In genomic region chr10:29668628-29669027, GRCh38 we compare ENCODE assay signal across 19 cellular contexts. TPM values are rescaled to one million over a fixed set of nuclear protein-coding genes. Genes with fewer than 3 reads are reported as not detected.
DNase-seq lines count a peak whose midpoint lies in the region; ATAC-seq and TF ChIP-seq lines count a peak whose summit lies in the region.
"Had no signal": no experiment of that assay in that cellular context is flagged by ENCODE, and none has a peak within 500 bp of the region (broad histone marks: within the 10 kb centered on the region; RNA-seq: fewer than 3 reads in every experiment).

No MANE protein-coding gene starts in this region.

- H4K20me1 ChIP-seq in smooth muscle cell (ENCODE audit: low read depth): peaks cover 23% of the 10 kb centered on the region

- H3K36me3 ChIP-seq in neutrophil: peaks cover 3% of the 10 kb centered on the region
- H3K36me3 ChIP-seq in smooth muscle cell (ENCODE audit: low read depth): no peaks in the 10 kb centered on the region
- H3K36me3 ChIP-seq: tibial nerve had no signal

- H3K27me3 ChIP-seq in neutrophil (no peaks in the 10 kb centered on the region), smooth muscle cell (ENCODE audit: low read depth) (no peaks in the 10 kb centered on the region)
- H3K27me3 ChIP-seq: sigmoid colon, tibial nerve had no signal

- H3K4me1 ChIP-seq in neutrophil (ENCODE audit: control insufficient read depth in 1 of 2, insufficient read depth in 1 of 2, low read depth in 1 of 2, low read length in 1 of 2) (peaks cover 6 to 14% of the 10 kb centered on the region in 2 experiments), smooth muscle cell (ENCODE audit: low read depth) (peaks cover 8% of the 10 kb centered on the region)

- 84% methylated on average over 4 of the region's 4 CpGs for WGBS in smooth muscle cell (ENCODE audit: low lambda C conversion rate)

- no peak overlapping the region for H3K9ac ChIP-seq in smooth muscle cell (ENCODE audit: low read depth)

- no peak overlapping the region for H3K4me2 ChIP-seq in smooth muscle cell

- H3K4me3 ChIP-seq in epithelial cell of esophagus (ENCODE audit: low read length) (no peak overlapping the region), neutrophil (ENCODE audit: low read depth in 1 of 2, low read length in 1 of 2) (no peak overlapping the region), smooth muscle cell (no peak overlapping the region)
- H3K4me3 ChIP-seq: sigmoid colon, tibial nerve had no signal

- TF ChIP-seq CTCF in epithelial cell of esophagus (IDR thresholded peaks at IDR 0.05; ENCODE audit: insufficient read depth, low read depth, low read length, missing control alignments) (no peak), neutrophil (IDR thresholded peaks at IDR 0.05) (no peak), smooth muscle cell (IDR thresholded peaks at IDR 0.05; ENCODE audit: borderline replicate concordance, insufficient read depth, poor library complexity, severe bottlenecking) (no peak)

- no peak overlapping the region for H2AFZ ChIP-seq in smooth muscle cell (ENCODE audit: low read depth)

- H3K27ac ChIP-seq in neutrophil: peak overlapping the region; percentile 65
- no peak overlapping the region for H3K27ac ChIP-seq in smooth muscle cell (ENCODE audit: low read depth)
- H3K27ac ChIP-seq: tibial nerve had no signal

- no peaks in the 10 kb centered on the region for H3F3A ChIP-seq in smooth muscle cell (ENCODE audit: low read depth)

- no peak for ATAC-seq in HG02763 (IDR thresholded peaks at IDR 0.05; ENCODE audit: unreplicated experiment)
- ATAC-seq: HepG2 had no signal

- H3K9me3 ChIP-seq in neutrophil (no peaks in the 10 kb centered on the region), smooth muscle cell (replicated peaks; ENCODE audit: low read depth) (no peaks in the 10 kb centered on the region)
- H3K9me3 ChIP-seq: sigmoid colon, tibial nerve had no signal

- peak; percentile 67 for DNase-seq in Daoy (ENCODE audit: low read depth)
- peak; percentile 63 for DNase-seq in NCI-H226
- DNase-seq in epithelial cell of esophagus (ENCODE audit: low read depth): peak; percentile 66
- DNase-seq in smooth muscle cell (lab: John Stamatoyannopoulos, UW; ENCODE audit: unreplicated experiment): no peak
- DNase-seq in foreskin melanocyte: no peak
- no peak for DNase-seq in DMS79 treated with DMSO at 0.1 percent for 48 hours (lab: John Stamatoyannopoulos, UW)
- DNase-seq: activated CD4-positive, alpha-beta T cell treated with anti-CD3 and anti-CD28 coated beads, Interleukin-2, amount 10 ng/mL, durations not matched to agents 24 days and 14 days; activated T-cell treated with anti-CD3 and anti-CD28 coated beads, Interleukin-2, amount 50 U/mL, for 24 hours; cortex of kidney; NCI-H1105; NCI-H2171 treated with DMSO at 0.1 percent for 48 hours; NK-92 treated with Interleukin-12 subunit alpha and Interleukin-12 subunit beta, amount 100 ng/mL, for 24 hours; SHP77 treated with DMSO at 0.1 percent for 48 hours; sigmoid colon; stimulated activated CD4-positive, alpha-beta T cell treated with anti-CD3 and anti-CD28 coated beads, Interleukin-4, amount 100 ng/mL, for 24 hours had no signal

- H3K79me2 ChIP-seq in smooth muscle cell (ENCODE audit: low read depth): peaks cover 31% of the 10 kb centered on the region

RNA-seq across cellular contexts. Expression of gene SVIL, which starts 33.9 kb away (rescaled TPM):
- 15.3 and 22.9 TPM in 2 replicates for total RNA-seq in Daoy (2014; rRNA removed; shearing (Covaris generic))
- total RNA-seq in smooth muscle cell: 28.5 and 32.5 TPM in 2 replicates
- polyA plus RNA-seq in smooth muscle cell: 33.0 and 59.4 TPM in 2 replicates

Comparison
In these comparisons a context has a peak if more than half of its experiments do, and no peak if none do; other contexts are left out.
1. DNase-seq: peak in Daoy (single experiment), NCI-H226 (single experiment) and epithelial cell of esophagus (single experiment); none in smooth muscle cell (single experiment), foreskin melanocyte (single experiment) and DMS79 treated with DMSO at 0.1 percent for 48 hours (single experiment).